ENCODE assay signal across 25 cellular contexts in genomic region chr2:88680266-88680902, GRCh38.
"Had no signal": no experiment of that assay in that cellular context is flagged by ENCODE, and none has a peak within 500 bp of the region (broad histone marks: within the 10 kb centered on the region; RNA-seq: fewer than 3 reads in every experiment).

No MANE protein-coding gene starts in this region.

- H3K4me3 Mint-ChIP-seq: activated naive CD8-positive, alpha-beta T cell treated with anti-CD3 and anti-CD28 coated beads, Interleukin-2, amount 10 ng/mL, durations not matched to agents 7 days and 5 days; activated T-helper 1 cell treated with anti-CD3 and anti-CD28 coated beads, Interleukin-12 subunit alpha, Interleukin-12 subunit beta, Interleukin-2, Interleukin-4 antibody, amounts not matched to agents 30 ng/mL and 10 ng/mL and 1 ng/mL, durations not matched to agents 14 hours and 24 hours and 36 hours; natural killer cell treated with Interleukin-12 subunit alpha and Interleukin-12 subunit beta and Interleukin-15 and Interleukin-18, amount 100 ng/mL, for 72 hours; T-helper 2 cell treated with Interferon-gamma antibody and Interleukin-4, amounts not matched to agents 5 μg/mL and 100 μg/mL, for 36 hours had no signal

- FAIRE-seq: endometrium, islet of Langerhans had no signal

- H3K4me3 ChIP-seq: ascending aorta, breast epithelium, lower lobe of right lung, thyroid gland had no signal

- H3K9me3 Mint-ChIP-seq: natural killer cell treated with Interleukin-12 subunit alpha and Interleukin-12 subunit beta and Interleukin-15 and Interleukin-18, amount 100 ng/mL, for 72 hours had no signal

- H3K4me1 ChIP-seq: ascending aorta, breast epithelium, thyroid gland had no signal

- H3K9me3 ChIP-seq: ascending aorta, breast epithelium, lower lobe of right lung, thyroid gland had no signal

- H3K4me1 Mint-ChIP-seq: activated naive CD8-positive, alpha-beta T cell treated with anti-CD3 and anti-CD28 coated beads, Interleukin-2, amount 10 ng/mL, durations not matched to agents 7 days and 5 days had no signal

- DNase-seq: activated CD4-positive, alpha-beta T cell treated with anti-CD3 and anti-CD28 coated beads, Interleukin-2, amount 50 U/mL, for 4 hours; activated CD4-positive, CD25-positive, alpha-beta regulatory T cell treated with anti-CD3 and anti-CD28 coated beads, Interleukin-2, amount 50 U/mL, for 72 hours; activated gamma-delta T cell treated with Interleukin-2 at 50 U/mL for 16 hours; activated naive CD8-positive, alpha-beta T cell treated with anti-CD3 and anti-CD28 coated beads, Interleukin-2, amount 10 ng/mL, durations not matched to agents 7 days and 5 days; cerebellar nuclear complex; cortex of kidney; erythroblast; glutamatergic neuron; hippocampal formation; left cardiac atrium; lower lobe of right lung; retina; stimulated activated CD4-positive, alpha-beta T cell treated with anti-CD3 and anti-CD28 coated beads, Interleukin-12 subunit alpha, Interleukin-12 subunit beta, amount 100 ng/mL, for 4 hours; stimulated activated CD4-positive, alpha-beta T cell treated with anti-CD3 and anti-CD28 coated beads, Interleukin-1b, Interleukin-23, amount 100 ng/mL, for 48 hours; stimulated activated CD8-positive, alpha-beta memory T cell treated with anti-CD3 and anti-CD28 coated beads, Interleukin-4, amount 100 ng/mL, for 48 hours; stimulated activated naive CD4-positive, alpha-beta T cell treated with Interleukin-2 at 50 U/mL for 16 hours; thyroid gland had no signal

- H3K36me3 ChIP-seq: ascending aorta, breast epithelium, lower lobe of right lung, thyroid gland had no signal

- H3K27ac Mint-ChIP-seq: activated naive CD8-positive, alpha-beta T cell treated with anti-CD3 and anti-CD28 coated beads, Interleukin-2, amount 10 ng/mL, durations not matched to agents 7 days and 5 days; activated T-helper 1 cell treated with anti-CD3 and anti-CD28 coated beads, Interleukin-12 subunit alpha, Interleukin-12 subunit beta, Interleukin-2, Interleukin-4 antibody, amounts not matched to agents 30 ng/mL and 10 ng/mL and 1 ng/mL, durations not matched to agents 14 hours and 24 hours and 36 hours; natural killer cell treated with Interleukin-12 subunit alpha and Interleukin-12 subunit beta and Interleukin-15 and Interleukin-18, amount 100 ng/mL, for 72 hours; T-helper 2 cell treated with Interferon-gamma antibody and Interleukin-4, amounts not matched to agents 5 μg/mL and 100 μg/mL, for 36 hours had no signal

- ATAC-seq: left cardiac atrium; natural killer cell treated with Interleukin-12 subunit alpha and Interleukin-12 subunit beta and Interleukin-15 and Interleukin-18, amount 100 ng/mL, for 72 hours had no signal

- H3K27me3 ChIP-seq: ascending aorta, breast epithelium, thyroid gland had no signal

- H3K27ac ChIP-seq: ascending aorta, breast epithelium, lower lobe of right lung, thyroid gland, VCaP had no signal
